In the genomic region with DNA sequence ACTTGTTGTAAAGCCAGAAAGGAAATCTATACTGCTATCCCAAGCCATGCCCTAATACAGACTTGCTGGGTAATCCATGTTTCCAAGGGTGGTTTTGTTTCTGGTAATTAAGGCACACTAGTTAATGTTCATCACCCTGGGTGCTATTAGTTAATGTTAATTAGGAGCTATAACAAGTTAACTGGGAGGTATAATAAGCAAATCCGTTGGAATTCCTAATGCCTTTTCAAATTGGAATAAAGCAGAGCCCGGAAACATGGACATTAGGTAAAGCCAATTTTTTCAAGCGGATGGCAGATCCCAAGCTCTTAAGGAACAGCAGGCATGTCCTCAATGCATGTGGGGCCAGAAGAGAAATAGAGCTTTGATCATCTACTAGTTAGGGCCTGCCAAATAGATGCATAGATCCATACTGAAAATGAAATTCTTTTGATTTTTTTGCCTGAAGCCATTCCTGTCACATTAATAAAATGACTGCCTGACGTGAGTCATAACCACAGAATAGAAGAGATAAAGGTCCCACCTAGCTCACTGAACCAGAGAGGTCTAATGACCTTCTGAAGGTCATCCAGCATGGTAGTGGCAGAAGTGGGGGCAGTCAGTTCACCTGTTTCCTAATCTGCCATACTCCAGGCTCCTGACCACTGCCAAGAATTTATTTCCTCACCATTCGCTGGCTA, we compare ENCODE assay signal across 17 cellular contexts. TPM values are rescaled to one million over a fixed set of nuclear protein-coding genes. Genes with fewer than 3 reads are reported as not detected.
DNase-seq lines count a peak whose midpoint lies in the region; ATAC-seq, FAIRE-seq and TF ChIP-seq lines count a peak whose summit lies in the region.
"Had no signal": no experiment of that assay in that cellular context is flagged by ENCODE, and none has a peak within 500 bp of the region (broad histone marks: within the 10 kb centered on the region; RNA-seq: fewer than 3 reads in every experiment).

No MANE protein-coding gene starts in this region.

- peaks cover 6% of the 10 kb centered on the region for H3K36me3 Mint-ChIP-seq in Caco-2 (ENCODE audit: insufficient read depth, unreplicated experiment)

- no peak overlapping the region for H3K4me3 ChIP-seq in Caco-2 (ENCODE audit: low read depth, low read length)
- no peak overlapping the region for H3K4me3 ChIP-seq in HUES48 (ENCODE audit: low read depth, low read length)
- H3K4me3 ChIP-seq in body of pancreas, result no peak overlapping the region
- H3K4me3 ChIP-seq in mesodermal cell (ENCODE audit: extremely low read depth, insufficient read depth, low read length, poor library complexity, severe bottlenecking), result no peak overlapping the region
- H3K4me3 ChIP-seq: esophagus muscularis mucosa had no signal

- no peak for FAIRE-seq in H54 (lab: Jason Lieb, UNC)
- FAIRE-seq: colon had no signal

- intact Hi-C loops in Caco-2 (cut with micrococcal nuclease; ENCODE audit: unreplicated experiment), result loop anchor here (1.0 to 2.0 kb wide), 3 partner anchors 53 to 81 kb away; a partner anchor contains a TSS
- intact Hi-C loops in body of pancreas (cut with DNase I), result no loop called here

- peaks cover 57% of the 10 kb centered on the region for H3K4me1 Mint-ChIP-seq in Caco-2 (ENCODE audit: low read depth, unreplicated experiment)

- TF ChIP-seq CTCF in Caco-2 (IDR thresholded peaks at IDR 0.05; ENCODE audit: insufficient read depth in 1 of 2, low read depth in 1 of 2, low read length in 1 of 2, severe bottlenecking in 1 of 2, unreplicated experiment in 1 of 2) (no peak), body of pancreas (IDR thresholded peaks at IDR 0.05) (no peak)

- CTCF ChIA-PET in Caco-2 (lab: Charles Lee), result interaction anchor here (0.7 kb wide), 1 partner anchor 128 kb away, joined by 6 read pairs; no protein-coding TSS in a partner anchor

- peak overlapping the region; percentile 42 for H3K27ac Mint-ChIP-seq in Caco-2 (ENCODE audit: unreplicated experiment)
- H3K27ac Mint-ChIP-seq: activated T-cell treated with anti-CD3 and anti-CD28 coated beads, Interleukin-2, amount 50 U/mL, for 72 hours had no signal

- H3K9me3 ChIP-seq in Caco-2 (no peaks in the 10 kb centered on the region), HUES48 (ENCODE audit: control insufficient read depth, insufficient read depth, low read length) (no peaks in the 10 kb centered on the region), body of pancreas (no peaks in the 10 kb centered on the region), mesodermal cell (ENCODE audit: control insufficient read depth, low read length) (no peaks in the 10 kb centered on the region)
- H3K9me3 ChIP-seq: esophagus muscularis mucosa had no signal

- H3K27me3 Mint-ChIP-seq in Caco-2 (ENCODE audit: insufficient read depth, unreplicated experiment), result no peaks in the 10 kb centered on the region

- no peak for DNase-seq in Caco-2
- no peak for DNase-seq in body of pancreas
- DNase-seq in H54 (ENCODE audit: insufficient read length, low spot score), result no peak
- DNase-seq: activated T-cell treated with anti-CD3 and anti-CD28 coated beads, Interleukin-2, amount 50 U/mL, for 72 hours; COR-L47; hippocampal formation; NCI-H2107; NCI-H774; SHP77 treated with DMSO at 0.1 percent for 48 hours; T1000 had no signal

- H3K27ac ChIP-seq in HUES48 (ENCODE audit: low read depth, low read length), result peak overlapping the region; percentile 62
- peak overlapping the region in 3 of 4 donors; percentile 16 to 90 (median 53) for H3K27ac ChIP-seq in body of pancreas
- peak overlapping the region; percentile 79 for H3K27ac ChIP-seq in mesodermal cell (ENCODE audit: low read depth, low read length, severe bottlenecking)
- H3K27ac ChIP-seq: esophagus muscularis mucosa had no signal

- POLR2A ChIA-PET in Caco-2 (lab: Charles Lee), result interaction anchor here (1.4 kb wide), 1 partner anchor 81 kb away, joined by 5 read pairs; a partner anchor contains a TSS

- no peak for TF ChIP-seq POLR2A in body of pancreas (IDR thresholded peaks at IDR 0.05)
- no peak for TF ChIP-seq POLR2A in H54 (IDR thresholded peaks at IDR 0.05; ENCODE audit: low read depth, low read length)

- no peak overlapping the region for H3K4me3 Mint-ChIP-seq in Caco-2 (ENCODE audit: unreplicated experiment)
- H3K4me3 Mint-ChIP-seq: activated T-cell treated with anti-CD3 and anti-CD28 coated beads, Interleukin-2, amount 50 U/mL, for 72 hours had no signal

- H3K36me3 ChIP-seq in Caco-2 (ENCODE audit: control insufficient read depth, insufficient read depth, low read length) (no peaks in the 10 kb centered on the region), HUES48 (ENCODE audit: control insufficient read depth, insufficient read depth, low read length) (peaks cover 29% of the 10 kb centered on the region), body of pancreas (replicated peaks in 1 of 2; ENCODE audit: insufficient read depth in 1 of 2, low read depth in 2 of 2) (no peaks in the 10 kb centered on the region), mesodermal cell (ENCODE audit: control insufficient read depth, insufficient read depth, low read length) (no peaks in the 10 kb centered on the region)
- H3K36me3 ChIP-seq: esophagus muscularis mucosa had no signal

- no peak overlapping the region for H3K9ac ChIP-seq in HUES48 (ENCODE audit: low read depth, low read length)

- H3K27me3 ChIP-seq in Caco-2 (replicated peaks; ENCODE audit: control insufficient read depth, insufficient read depth, low read length) (no peaks in the 10 kb centered on the region), HUES48 (ENCODE audit: control insufficient read depth, insufficient read depth, low read length) (no peaks in the 10 kb centered on the region), body of pancreas (no peaks in the 10 kb centered on the region)
- H3K27me3 ChIP-seq: esophagus muscularis mucosa had no signal

- H3K9me3 Mint-ChIP-seq in Caco-2 (ENCODE audit: unreplicated experiment), result no peaks in the 10 kb centered on the region
- H3K9me3 Mint-ChIP-seq: activated T-cell treated with anti-CD3 and anti-CD28 coated beads, Interleukin-2, amount 50 U/mL, for 72 hours had no signal

- no peak for ATAC-seq in body of pancreas
- no peak for ATAC-seq in GM21390 (IDR thresholded peaks at IDR 0.05; ENCODE audit: unreplicated experiment)
- ATAC-seq in GM18502 (IDR thresholded peaks at IDR 0.05; ENCODE audit: poor library complexity, unreplicated experiment), result no peak
- no peak for ATAC-seq in GM21447 (IDR thresholded peaks at IDR 0.05; ENCODE audit: unreplicated experiment)
- ATAC-seq: activated T-cell treated with anti-CD3 and anti-CD28 coated beads, Interleukin-2, amount 50 U/mL, for 72 hours had no signal

- H3K4me1 ChIP-seq in Caco-2, result peaks cover 87% of the 10 kb centered on the region
- peaks cover 94% of the 10 kb centered on the region for H3K4me1 ChIP-seq in HUES48 (ENCODE audit: control insufficient read depth, insufficient read depth, low read length)
- peaks cover 77% of the 10 kb centered on the region for H3K4me1 ChIP-seq in body of pancreas
- peaks cover 91% of the 10 kb centered on the region for H3K4me1 ChIP-seq in mesodermal cell (ENCODE audit: control insufficient read depth, insufficient read depth, low read length, poor library complexity, severe bottlenecking)

- 60 to 62% methylated on average over 5 of the region's 5 CpGs for WGBS in body of pancreas, 2 donors
- WGBS in mesodermal cell (ENCODE audit: insufficient coverage in 2 of 2), 2 experiments, result 87 to 95% methylated on average over 4 of the region's 5 CpGs

- no TSS peak for BruUV-seq in Caco-2 (replicated peaks; lab: Mats Ljungman, UMichigan)

RNA-seq across cellular contexts. Expression of a gene that starts 28.5 kb away (rescaled TPM):
- total RNA-seq in Caco-2 (2022), result 25.0 and 25.7 TPM in 2 replicates
- total RNA-seq in body of pancreas, result 1 to 10 TPM; 3.6 to 5.9 TPM
- polyA plus RNA-seq in mesodermal cell (2013, experiment 1 of 2), result 25.3 TPM
- polyA plus RNA-seq in mesodermal cell (2013, experiment 2 of 2), result 42.7 TPM
